ENCODE assay signal across 14 cellular contexts in the genomic region with DNA sequence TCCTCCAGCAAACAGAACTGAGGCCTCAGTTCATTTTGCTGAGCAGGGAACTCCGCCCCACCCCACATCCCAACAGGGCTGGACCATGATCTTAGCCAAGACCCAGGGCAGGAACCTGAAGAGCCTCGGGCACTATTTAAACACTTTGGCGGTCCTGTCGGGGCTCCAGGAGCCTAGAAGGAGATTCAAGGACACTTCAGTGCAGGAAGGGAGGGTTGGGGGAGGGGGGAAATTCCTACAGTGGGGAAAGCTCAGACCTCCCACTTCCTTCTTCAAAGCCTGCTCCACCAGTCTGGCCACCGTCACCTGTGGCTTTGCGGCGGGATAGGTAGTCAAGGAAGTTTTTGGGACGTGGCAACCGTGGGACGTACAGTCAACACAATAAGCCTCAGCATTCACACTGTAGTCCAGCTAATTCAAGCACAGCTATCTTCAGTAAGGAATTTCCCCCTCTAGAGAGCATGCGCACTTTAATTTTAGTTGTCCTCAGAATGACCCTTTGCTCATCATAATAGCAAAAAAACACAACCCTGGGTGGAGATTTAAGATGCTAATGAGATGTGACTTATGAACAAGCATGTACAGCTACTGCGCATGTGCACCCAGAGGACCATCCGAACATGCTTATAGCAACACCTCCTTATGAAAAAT. TPM values are rescaled to one million over a fixed set of nuclear protein-coding genes. Genes with fewer than 3 reads are reported as not detected.
DNase-seq lines count a peak whose midpoint lies in the region; ATAC-seq and TF ChIP-seq lines count a peak whose summit lies in the region.
"Had no signal": no experiment of that assay in that cellular context is flagged by ENCODE, and none has a peak within 500 bp of the region (broad histone marks: within the 10 kb centered on the region; RNA-seq: fewer than 3 reads in every experiment).

No MANE protein-coding gene starts in this region.

- peaks cover 0 to 6% of the 10 kb centered on the region in 2 donors for H3K9me3 ChIP-seq in lung (ENCODE audit: control insufficient read depth in 2 of 2, insufficient read depth in 1 of 2, low read length in 1 of 2)
- no peaks in the 10 kb centered on the region for H3K9me3 ChIP-seq in stomach

- intact Hi-C loops in stomach (cut with DNase I; ENCODE audit: low total_unique reads) = no loop called here

- 45 to 69% methylated on average over 13 of the region's 13 CpGs for WGBS in lung, 2 donors
- WGBS in stomach, 5 donors = 27 to 54% (median 31%) methylated on average over 11 to 13 of the region's 13 CpGs

- DNase-seq in NCI-H226 = peak; percentile 94
- DNase-seq in epithelial cell of prostate (ENCODE audit: low read depth, low spot score) = peak; percentile 71
- DNase-seq in lung (ENCODE audit: low spot score) = peak; percentile 92
- peak; percentile 86 for DNase-seq in stomach
- no peak for DNase-seq in NCI-H526 treated with DMSO at 0.1 percent for 48 hours (lab: John Stamatoyannopoulos, UW)
- DNase-seq in HUDEP-2 (lab: John Stamatoyannopoulos, UW; ENCODE audit: unreplicated experiment in 76 of 76) = no peak
- DNase-seq in caudate nucleus (lab: John Stamatoyannopoulos, UW) = no peak
- no peak for DNase-seq in activated CD4-positive, CD25-positive, alpha-beta regulatory T cell treated with anti-CD3 and anti-CD28 coated beads, Interleukin-2, amount 50 U/mL, for 72 hours
- DNase-seq: activated CD8-positive, alpha-beta T cell treated with anti-CD3 and anti-CD28 coated beads, Interleukin-2, amount 10 ng/mL, durations not matched to agents 7 days and 5 days; amygdala; CD4-positive, CD25-positive, alpha-beta regulatory T cell; naive thymus-derived CD4-positive, alpha-beta T cell; NCI-H774; SW 1271 had no signal

- H3K36me3 ChIP-seq in lung (ENCODE audit: control insufficient read depth in 2 of 2, insufficient read depth in 2 of 2, low read length in 2 of 2) = no peaks in the 10 kb centered on the region
- H3K36me3 ChIP-seq in stomach = no peaks in the 10 kb centered on the region

- no peaks in the 10 kb centered on the region for H3K27me3 ChIP-seq in lung (ENCODE audit: control insufficient read depth, insufficient read depth)
- H3K27me3 ChIP-seq in stomach = no peaks in the 10 kb centered on the region

- TF ChIP-seq EP300 in stomach (IDR thresholded peaks at IDR 0.05) = no peak

- no peak for TF ChIP-seq POLR2A in stomach (IDR thresholded peaks at IDR 0.05)

- H3K4me1 ChIP-seq in lung (ENCODE audit: control insufficient read depth in 2 of 2, insufficient read depth in 2 of 2, low read length in 2 of 2) (peaks cover 10 to 13% of the 10 kb centered on the region in 2 donors), stomach (peaks cover 18 to 30% (median 24%) of the 10 kb centered on the region in 4 donors)

- H3K4me3 ChIP-seq in lung = no peak overlapping the region
- H3K4me3 ChIP-seq in stomach = peak overlapping the region in 1 of 4 donors; percentile 9

- ATAC-seq in lung (ENCODE audit: insufficient read depth, low FRiP score) = peak; percentile 77
- ATAC-seq: activated CD8-positive, alpha-beta T cell treated with anti-CD3 and anti-CD28 coated beads, Interleukin-2, amount 10 ng/mL, durations not matched to agents 7 days and 5 days; naive thymus-derived CD4-positive, alpha-beta T cell had no signal

- H3K27ac ChIP-seq in epithelial cell of prostate (peak overlapping the region; percentile 14), lung (ENCODE audit: low read depth in 1 of 2, low read length in 1 of 2) (peak overlapping the region; percentile 48 to 85), stomach (peak overlapping the region; percentile 65 to 84 (median 79)), caudate nucleus (ENCODE audit: low read depth, low read length) (no peak overlapping the region)

- TF ChIP-seq CTCF in lung (IDR thresholded peaks at IDR 0.05; ENCODE audit: control extremely low read depth, extremely low read depth) (no peak), stomach (IDR thresholded peaks at IDR 0.05) (no peak)

RNA-seq across cellular contexts. Expression of a gene that starts 30.9 kb away (rescaled TPM):
- 10 to 100 TPM; 14.5 to 38.7 TPM for total RNA-seq in lung
- polyA plus RNA-seq in lung = 10 to 100 TPM in 1 of 2 donors, 1 to 10 TPM in 1; 2.8 to 14.0 TPM
- total RNA-seq in stomach = 10 to 100 TPM in 3 of 5 donors, 1 to 10 TPM in 2; 1.2 to 12.5 (median 10.3) TPM
- 1 to 10 TPM; 1.7 to 9.2 (median 5.1) TPM for polyA plus RNA-seq in stomach
- total RNA-seq: activated CD8-positive, alpha-beta T cell treated with anti-CD3 and anti-CD28 coated beads, Interleukin-2, amount 10 ng/mL, durations not matched to agents 7 days and 5 days; CD4-positive, CD25-positive, alpha-beta regulatory T cell had no signal
- polyA plus RNA-seq: naive thymus-derived CD4-positive, alpha-beta T cell had no signal

Comparison
In these comparisons a context has a peak if more than half of its experiments do, and no peak if none do; other contexts are left out.
1. DNase-seq: peak in NCI-H226 (single experiment), epithelial cell of prostate (single experiment), lung (single experiment) and stomach (single experiment); none in NCI-H526 treated with DMSO at 0.1 percent for 48 hours (single experiment), HUDEP-2 (0 of 76), caudate nucleus (0 of 61) and activated CD4-positive, CD25-positive, alpha-beta regulatory T cell treated with anti-CD3 and anti-CD28 coated beads, Interleukin-2, amount 50 U/mL, for 72 hours (single experiment).